ENCODE assay signal across 4 cellular contexts in the genomic region with DNA sequence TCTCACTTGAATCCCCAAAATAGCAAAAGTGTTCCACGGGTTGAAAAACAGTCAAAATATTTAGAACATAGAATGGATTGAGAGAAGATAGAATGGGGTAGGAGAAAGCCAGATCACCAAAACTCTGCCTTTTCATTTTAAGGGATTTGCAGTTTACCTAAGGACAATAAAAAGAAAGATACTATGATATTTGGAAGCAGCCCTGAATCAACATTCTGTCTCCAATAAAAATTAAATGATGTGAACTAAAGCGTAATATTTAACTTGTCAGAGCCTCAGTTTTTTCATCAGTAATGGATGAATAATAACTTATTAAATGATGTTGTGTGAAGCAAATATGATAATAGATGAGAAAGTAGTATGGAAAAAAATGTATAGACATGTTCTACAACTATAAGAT.
"Had no signal": no experiment of that assay in that cellular context is flagged by ENCODE, and none has a peak within 500 bp of the region (broad histone marks: within the 10 kb centered on the region; RNA-seq: fewer than 3 reads in every experiment).

No MANE protein-coding gene starts in this region.

- DNase-seq: H9, HCEC 1CT, IMR-90, KG1 had no signal
